ENCODE assay signal across 15 cellular contexts in the genomic region with DNA sequence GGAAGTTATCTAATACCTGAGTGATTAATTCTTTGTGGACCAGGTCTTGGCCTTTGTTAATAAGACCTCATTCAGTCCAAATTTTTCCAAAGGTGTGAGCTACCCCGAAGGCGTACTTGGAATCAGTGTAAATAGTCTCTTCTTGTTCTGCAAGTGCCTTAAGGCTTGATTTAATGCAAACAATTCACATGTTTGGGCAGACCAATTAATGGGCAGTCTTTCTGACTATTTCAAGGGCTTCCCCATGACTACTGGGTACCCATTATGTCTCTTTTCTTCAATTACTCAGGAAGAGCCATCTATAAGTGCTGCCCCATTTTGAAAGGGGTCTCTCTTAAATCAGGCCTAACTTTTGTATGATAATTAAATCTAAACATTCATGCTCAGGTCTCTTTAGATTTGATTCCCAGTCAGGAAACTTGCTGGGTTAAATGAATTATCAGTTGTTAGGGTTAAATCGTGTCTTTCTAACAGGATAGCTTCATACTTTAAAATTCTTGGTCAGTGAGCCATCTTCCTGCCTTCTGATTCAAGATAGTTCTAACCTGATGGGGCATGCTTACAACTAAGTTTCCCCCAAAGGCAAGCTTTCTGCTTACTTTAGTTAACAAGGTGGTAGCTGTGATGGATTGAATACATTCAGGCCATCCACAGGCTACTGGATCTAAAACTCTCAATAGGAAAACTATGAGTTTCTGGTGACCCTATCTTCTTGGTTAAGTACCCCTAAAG.
A peak's percentile ranks its signal among the peaks of the same experiment; 100 is the strongest.
DNase-seq lines count a peak whose midpoint lies in the region; TF ChIP-seq lines count a peak whose summit lies in the region.
"Had no signal": no experiment of that assay in that cellular context is flagged by ENCODE, and none has a peak within 500 bp of the region (broad histone marks: within the 10 kb centered on the region; RNA-seq: fewer than 3 reads in every experiment).

No MANE protein-coding gene starts in this region.

- TF ChIP-seq CTCF in epithelial cell of esophagus (IDR thresholded peaks at IDR 0.05; ENCODE audit: insufficient read depth, low read depth, low read length, missing control alignments) (no peak), smooth muscle cell (IDR thresholded peaks at IDR 0.05; ENCODE audit: borderline replicate concordance, insufficient read depth, poor library complexity, severe bottlenecking) (no peak)

- peaks cover 4% of the 10 kb centered on the region for H3K27me3 Mint-ChIP-seq in activated CD4-positive, alpha-beta T cell treated with anti-CD3 and anti-CD28 coated beads, Interleukin-2, amount 10 ng/mL, durations not matched to agents 7 days and 5 days

- no peaks in the 10 kb centered on the region for H3K27me3 ChIP-seq in smooth muscle cell (ENCODE audit: low read depth)

- H3K4me3 Mint-ChIP-seq in activated CD4-positive, alpha-beta T cell treated with anti-CD3 and anti-CD28 coated beads, Interleukin-2, amount 10 ng/mL, durations not matched to agents 7 days and 5 days: no peak overlapping the region
- H3K4me3 Mint-ChIP-seq: CD14-positive monocyte; CD8-positive, alpha-beta T cell; H9 had no signal

- no peaks in the 10 kb centered on the region for H3K79me2 ChIP-seq in smooth muscle cell (ENCODE audit: low read depth)

- POLR2A ChIA-PET in activated CD4-positive, alpha-beta T cell treated with anti-CD3 and anti-CD28 coated beads, Interleukin-2, amount 10 ng/mL, durations not matched to agents 7 days and 5 days (lab: Charles Lee): no interaction called here

- H3K9me3 Mint-ChIP-seq in activated CD4-positive, alpha-beta T cell treated with anti-CD3 and anti-CD28 coated beads, Interleukin-2, amount 10 ng/mL, durations not matched to agents 7 days and 5 days: peaks cover 36% of the 10 kb centered on the region

- H3K9ac ChIP-seq in smooth muscle cell (ENCODE audit: low read depth): no peak overlapping the region

- H3K4me2 ChIP-seq in smooth muscle cell: no peak overlapping the region
- H3K4me2 ChIP-seq: A549 had no signal

- H3K27ac ChIP-seq in smooth muscle cell (ENCODE audit: low read depth): peak overlapping the region; percentile 51
- H3K27ac ChIP-seq: A549 had no signal

- no peak overlapping the region for H3K4me3 ChIP-seq in epithelial cell of esophagus (ENCODE audit: low read length)
- no peak overlapping the region for H3K4me3 ChIP-seq in smooth muscle cell
- H3K4me3 ChIP-seq: A549 had no signal

- 78% methylated on average over 3 of the region's 3 CpGs for WGBS in smooth muscle cell (ENCODE audit: low lambda C conversion rate)

- DNase-seq in EL: peak; percentile 10
- DNase-seq in HPDE6-E6E7 (ENCODE audit: extremely low spot score): peak; percentile 19
- peak; percentile 75 for DNase-seq in epithelial cell of esophagus (ENCODE audit: low read depth)
- DNase-seq in smooth muscle cell (lab: John Stamatoyannopoulos, UW; ENCODE audit: unreplicated experiment): no peak
- DNase-seq in activated effector memory CD4-positive, alpha-beta T cell treated with Interleukin-2 at 50 U/mL for 16 hours: no peak
- no peak for DNase-seq in activated CD4-positive, alpha-beta T cell treated with anti-CD3 and anti-CD28 coated beads, Interleukin-2, amount 10 ng/mL, durations not matched to agents 7 days and 5 days
- DNase-seq in activated naive CD4-positive, alpha-beta T cell (lab: John Stamatoyannopoulos, UW): no peak
- DNase-seq: CD8-positive, alpha-beta T cell; COR-L47; DMS153; DND-41; GOT3; H9 had no signal

- no peaks in the 10 kb centered on the region for H3K4me1 Mint-ChIP-seq in activated CD4-positive, alpha-beta T cell treated with anti-CD3 and anti-CD28 coated beads, Interleukin-2, amount 10 ng/mL, durations not matched to agents 7 days and 5 days
- H3K4me1 Mint-ChIP-seq: CD14-positive monocyte, H9 had no signal

- H3F3A ChIP-seq in smooth muscle cell (ENCODE audit: low read depth): peaks cover 6% of the 10 kb centered on the region

- no peaks in the 10 kb centered on the region for H3K36me3 Mint-ChIP-seq in activated CD4-positive, alpha-beta T cell treated with anti-CD3 and anti-CD28 coated beads, Interleukin-2, amount 10 ng/mL, durations not matched to agents 7 days and 5 days (ENCODE audit: low read depth)
- H3K36me3 Mint-ChIP-seq: CD14-positive monocyte; CD8-positive, alpha-beta T cell had no signal

- peaks cover 16% of the 10 kb centered on the region for H3K4me1 ChIP-seq in smooth muscle cell (ENCODE audit: low read depth)
- H3K4me1 ChIP-seq: A549 had no signal

- CTCF ChIA-PET in activated CD4-positive, alpha-beta T cell treated with anti-CD3 and anti-CD28 coated beads, Interleukin-2, amount 10 ng/mL, durations not matched to agents 7 days and 5 days (lab: Charles Lee): no interaction called here

- H3K27ac Mint-ChIP-seq in activated CD4-positive, alpha-beta T cell treated with anti-CD3 and anti-CD28 coated beads, Interleukin-2, amount 10 ng/mL, durations not matched to agents 7 days and 5 days: no peak overlapping the region
- H3K27ac Mint-ChIP-seq: CD14-positive monocyte; CD8-positive, alpha-beta T cell; H9 had no signal

- no peaks in the 10 kb centered on the region for H3K9me3 ChIP-seq in smooth muscle cell (replicated peaks; ENCODE audit: low read depth)

- H2AFZ ChIP-seq in smooth muscle cell (ENCODE audit: low read depth): no peak overlapping the region

- no peaks in the 10 kb centered on the region for H3K36me3 ChIP-seq in smooth muscle cell (ENCODE audit: low read depth)

- H4K20me1 ChIP-seq in smooth muscle cell (ENCODE audit: low read depth): no peaks in the 10 kb centered on the region

Comparison
In these comparisons a context has a peak if more than half of its experiments do, and no peak if none do; other contexts are left out.
1. DNase-seq: peak in EL (single experiment), HPDE6-E6E7 (single experiment) and epithelial cell of esophagus (single experiment); none in smooth muscle cell (single experiment), activated effector memory CD4-positive, alpha-beta T cell treated with Interleukin-2 at 50 U/mL for 16 hours (single experiment), activated CD4-positive, alpha-beta T cell treated with anti-CD3 and anti-CD28 coated beads, Interleukin-2, amount 10 ng/mL, durations not matched to agents 7 days and 5 days (single experiment) and activated naive CD4-positive, alpha-beta T cell (0 of 4).